In the genomic region with DNA sequence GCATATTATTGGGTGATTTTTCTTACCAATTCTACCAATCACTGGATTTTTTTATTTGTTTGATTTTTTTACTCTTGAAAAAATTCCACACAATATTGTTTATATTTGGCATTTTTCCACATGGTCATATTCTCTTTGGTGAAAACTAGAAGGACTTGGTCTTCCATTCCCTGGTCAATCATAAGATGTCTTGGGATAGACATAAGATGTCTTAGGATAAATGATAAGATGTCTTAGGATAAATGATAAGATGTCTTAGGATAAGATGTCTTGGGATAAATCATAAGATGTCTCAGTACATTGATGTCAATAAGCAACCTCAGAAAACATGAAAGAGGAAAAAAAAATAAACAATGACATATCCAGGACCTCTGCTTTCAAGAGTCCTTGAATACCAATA, we compare ENCODE assay signal across 27 cellular contexts.
"Had no signal": no experiment of that assay in that cellular context is flagged by ENCODE, and none has a peak within 500 bp of the region (broad histone marks: within the 10 kb centered on the region; RNA-seq: fewer than 3 reads in every experiment).

No MANE protein-coding gene starts in this region.

- H3K27me3 ChIP-seq: stomach, suprapubic skin, testis, thyroid gland, tibial artery, tibial nerve, transverse colon, upper lobe of left lung, upper lobe of right lung, uterus, vagina had no signal

- H3K4me1 ChIP-seq: stomach, suprapubic skin, testis, thyroid gland, tibial artery, tibial nerve, transverse colon, upper lobe of left lung, upper lobe of right lung, uterus, vagina had no signal

- H3K27ac ChIP-seq: stomach, suprapubic skin, testis, thoracic aorta, thyroid gland, tibial artery, tibial nerve, transverse colon, upper lobe of left lung, upper lobe of right lung, uterus, vagina had no signal

- FAIRE-seq: urothelium cell line had no signal

- H3K36me3 ChIP-seq: stomach, suprapubic skin, thoracic aorta, thyroid gland, tibial artery, tibial nerve, transverse colon, upper lobe of left lung, upper lobe of right lung, uterus, vagina had no signal

- DNase-seq: stimulated activated CD4-positive, alpha-beta T cell treated with anti-CD3 and anti-CD28 coated beads, Interleukin-2, amount 100 ng/mL, for 48 hours; stimulated activated CD4-positive, alpha-beta T cell treated with anti-CD3 and anti-CD28 coated beads, Interleukin-4, amount 100 ng/mL, for 1 hour; stimulated activated CD4-positive, alpha-beta T cell treated with anti-CD3 and anti-CD28 coated beads, Interleukin-4, amount 100 ng/mL, for 24 hours; stimulated activated CD4-positive, alpha-beta T cell treated with anti-CD3 and anti-CD28 coated beads, Interleukin-4, amount 100 ng/mL, for 4 hours; stimulated activated CD8-positive, alpha-beta memory T cell treated with anti-CD3 and anti-CD28 coated beads, Interleukin-4, amount 100 ng/mL, for 48 hours; stimulated activated naive B cell treated with anti-CD40 and anti-IgM and Interleukin-4, amounts not matched to agents 10 μg/mL and 1 μg/mL and 100 μg/mL, for 72 hours; stimulated activated naive CD4-positive, alpha-beta T cell; stimulated activated naive CD4-positive, alpha-beta T cell treated with Interleukin-2 at 50 U/mL for 16 hours; stimulated activated naive CD8-positive, alpha-beta T cell treated with anti-CD3 and anti-CD28 coated beads, Interleukin-15, amount 100 ng/mL, for 72 hours; stimulated activated naive CD8-positive, alpha-beta T cell treated with anti-CD3 and anti-CD28 coated beads, Interleukin-15, Interleukin-2, amounts not matched to agents 100 U/mL and 50 U/mL, for 24 hours; stomach; substantia nigra; testis; thyroid gland; tibial artery; transverse colon; trophoblast cell; upper lobe of left lung; upper lobe of right lung; uterus had no signal

- ATAC-seq: stimulated activated effector memory CD8-positive, alpha-beta T cell treated with anti-CD3 and anti-CD28 coated beads, Interleukin-12 subunit alpha, Interleukin-12 subunit beta, amount 100 ng/mL, for 72 hours; stimulated activated memory B cell treated with anti-CD40 and anti-IgM and Interleukin-4, amounts not matched to agents 10 μg/mL and 1 μg/mL and 100 μg/mL, for 72 hours; stimulated activated naive B cell treated with anti-CD40 and anti-IgM and Interleukin-4, amounts not matched to agents 10 μg/mL and 1 μg/mL and 100 μg/mL, for 72 hours; stimulated activated naive CD8-positive, alpha-beta T cell treated with anti-CD3 and anti-CD28 coated beads, Interleukin-15, amount 100 ng/mL, for 72 hours; stimulated activated naive CD8-positive, alpha-beta T cell treated with anti-CD3 and anti-CD28 coated beads, Interleukin-15, Interleukin-2, amounts not matched to agents 100 U/mL and 50 U/mL, for 24 hours; upper lobe of right lung had no signal

- H3K9me3 ChIP-seq: suprapubic skin, testis, thoracic aorta, thyroid gland, tibial artery, transverse colon, upper lobe of left lung, upper lobe of right lung, uterus, vagina had no signal

- H3K4me3 ChIP-seq: stomach, suprapubic skin, testis, thoracic aorta, thyroid gland, tibial artery, tibial nerve, transverse colon, upper lobe of left lung, upper lobe of right lung, uterus, vagina had no signal
